In genomic region chr2:25546852-25547251, GRCh38 we compare ENCODE assay signal across 40 cellular contexts.
"Had no signal": no experiment of that assay in that cellular context is flagged by ENCODE, and none has a peak within 500 bp of the region (broad histone marks: within the 10 kb centered on the region; RNA-seq: fewer than 3 reads in every experiment).

No MANE protein-coding gene starts in this region.

- H3K4me1 ChIP-seq: ascending aorta, body of pancreas, breast epithelium had no signal

- H3K27ac Mint-ChIP-seq: activated naive CD4-positive, alpha-beta T cell treated with anti-CD3 and anti-CD28 coated beads for 36 hours; activated naive CD4-positive, alpha-beta T cell treated with anti-CD3 and anti-CD28 coated beads, Interleukin-2, amount 10 ng/mL, durations not matched to agents 7 days and 5 days; activated naive CD4-positive, alpha-beta T cell treated with anti-CD3 and anti-CD28 coated beads, Interleukin-2, amount 50 U/mL, for 24 hours; activated naive CD4-positive, alpha-beta T cell treated with anti-CD3 and anti-CD28 coated beads, Interleukin-2, amount 50 U/mL, for 72 hours; activated naive CD8-positive, alpha-beta T cell; activated naive CD8-positive, alpha-beta T cell treated with anti-CD3 and anti-CD28 coated beads for 36 hours; activated naive CD8-positive, alpha-beta T cell treated with anti-CD3 and anti-CD28 coated beads, Interleukin-2, amount 10 ng/mL, durations not matched to agents 7 days and 5 days; activated naive CD8-positive, alpha-beta T cell treated with anti-CD3 and anti-CD28 coated beads, Interleukin-2, amount 50 U/mL, for 24 hours; activated T-cell treated with anti-CD3 and anti-CD28 coated beads, Interleukin-2, amount 50 U/mL, for 72 hours; activated T-helper 1 cell treated with anti-CD3 and anti-CD28 coated beads, Interleukin-12 subunit alpha, Interleukin-12 subunit beta, Interleukin-2, Interleukin-4 antibody, amounts not matched to agents 30 ng/mL and 10 ng/mL and 1 ng/mL, durations not matched to agents 14 hours and 24 hours and 36 hours; activated T-helper 17 cell treated with anti-CD3 and anti-CD28 coated beads, Interleukin-2, amount 50 U/mL, for 72 hours; activated T-helper 2 cell treated with anti-CD3 and anti-CD28 coated beads, Interferon-gamma antibody, Interleukin-2, Interleukin-4, amounts not matched to agents 10 μg/mL and 5 μg/mL and 100 μg/mL, durations not matched to agents 14 hours and 24 hours and 36 hours; brain had no signal

- H3K27me3 ChIP-seq: adrenal gland, ascending aorta, body of pancreas, brain microvascular endothelial cell, breast epithelium, cardiac muscle cell had no signal

- ATAC-seq: activated naive CD4-positive, alpha-beta T cell treated with anti-CD3 and anti-CD28 coated beads, Interleukin-2, amount 50 U/mL, for 72 hours; activated naive CD8-positive, alpha-beta T cell treated with anti-CD3 and anti-CD28 coated beads, Interleukin-2, amount 50 U/mL, for 24 hours; activated T-cell treated with anti-CD3 and anti-CD28 coated beads, Interleukin-2, amount 50 U/mL, for 4 hours; activated T-cell treated with anti-CD3 and anti-CD28 coated beads, Interleukin-2, amount 50 U/mL, for 72 hours; activated T-helper 17 cell treated with anti-CD3 and anti-CD28 coated beads, Interleukin-2, amount 50 U/mL, for 72 hours; body of pancreas had no signal

- FAIRE-seq: astrocyte, bronchial epithelial cell had no signal

- H3K4me1 Mint-ChIP-seq: activated naive CD4-positive, alpha-beta T cell treated with anti-CD3 and anti-CD28 coated beads, Interleukin-2, amount 10 ng/mL, durations not matched to agents 7 days and 5 days; activated naive CD4-positive, alpha-beta T cell treated with anti-CD3 and anti-CD28 coated beads, Interleukin-2, amount 50 U/mL, for 24 hours; activated naive CD8-positive, alpha-beta T cell treated with anti-CD3 and anti-CD28 coated beads for 36 hours; brain; central memory CD8-positive, alpha-beta T cell had no signal

- H3K9me3 ChIP-seq: adrenal gland, ascending aorta, body of pancreas, breast epithelium had no signal

- H3K36me3 Mint-ChIP-seq: activated naive CD4-positive, alpha-beta T cell treated with anti-CD3 and anti-CD28 coated beads, Interleukin-2, amount 50 U/mL, for 72 hours; activated naive CD8-positive, alpha-beta T cell treated with anti-CD3 and anti-CD28 coated beads for 36 hours had no signal

- H3K27me3 Mint-ChIP-seq: activated naive CD4-positive, alpha-beta T cell treated with anti-CD3 and anti-CD28 coated beads, Interleukin-2, amount 10 ng/mL, durations not matched to agents 7 days and 5 days; activated naive CD4-positive, alpha-beta T cell treated with anti-CD3 and anti-CD28 coated beads, Interleukin-2, amount 50 U/mL, for 24 hours; activated naive CD8-positive, alpha-beta T cell; activated naive CD8-positive, alpha-beta T cell treated with anti-CD3 and anti-CD28 coated beads for 36 hours; activated naive CD8-positive, alpha-beta T cell treated with anti-CD3 and anti-CD28 coated beads, Interleukin-2, amount 10 ng/mL, durations not matched to agents 7 days and 5 days; activated naive CD8-positive, alpha-beta T cell treated with anti-CD3 and anti-CD28 coated beads, Interleukin-2, amount 50 U/mL, for 24 hours; activated T-cell treated with anti-CD3 and anti-CD28 coated beads, Interleukin-2, amount 50 U/mL, for 24 hours; activated T-helper 17 cell treated with anti-CD3 and anti-CD28 coated beads, Interleukin-2, amount 50 U/mL, for 72 hours; brain; central memory CD8-positive, alpha-beta T cell had no signal

- DNase-seq: activated effector memory CD4-positive, alpha-beta T cell treated with anti-CD3 and anti-CD28 coated beads, Interleukin-2, amount 50 U/mL, for 16 hours; activated effector memory CD4-positive, alpha-beta T cell treated with Interleukin-2 at 50 U/mL for 16 hours; activated gamma-delta T cell; activated gamma-delta T cell treated with Interleukin-2 at 50 U/mL for 16 hours; activated naive CD4-positive, alpha-beta T cell; activated naive CD4-positive, alpha-beta T cell treated with anti-CD3 and anti-CD28 coated beads for 36 hours; activated naive CD4-positive, alpha-beta T cell treated with anti-CD3 and anti-CD28 coated beads, Interleukin-2, amount 10 ng/mL, durations not matched to agents 7 days and 5 days; activated naive CD4-positive, alpha-beta T cell treated with anti-CD3 and anti-CD28 coated beads, Interleukin-2, amount 50 U/mL, for 16 hours; activated naive CD4-positive, alpha-beta T cell treated with Interleukin-2 at 50 U/mL for 16 hours; activated naive CD8-positive, alpha-beta T cell treated with anti-CD3 and anti-CD28 coated beads for 36 hours; activated naive CD8-positive, alpha-beta T cell treated with anti-CD3 and anti-CD28 coated beads, Interleukin-2, amount 10 ng/mL, durations not matched to agents 7 days and 5 days; activated naive CD8-positive, alpha-beta T cell treated with anti-CD3 and anti-CD28 coated beads, Interleukin-2, amount 50 U/mL, for 24 hours; activated T-cell treated with anti-CD3 and anti-CD28 coated beads, Interleukin-2, amount 50 U/mL, for 1 hour; activated T-cell treated with anti-CD3 and anti-CD28 coated beads, Interleukin-2, amount 50 U/mL, for 24 hours; activated T-cell treated with anti-CD3 and anti-CD28 coated beads, Interleukin-2, amount 50 U/mL, for 4 hours; activated T-cell treated with anti-CD3 and anti-CD28 coated beads, Interleukin-2, amount 50 U/mL, for 48 hours; activated T-cell treated with anti-CD3 and anti-CD28 coated beads, Interleukin-2, amount 50 U/mL, for 72 hours; adrenal gland; amniotic stem cell; amygdala; anterior cingulate cortex; aorta; body of pancreas; brain microvascular endothelial cell; caudate nucleus; central memory CD4-positive, alpha-beta T cell; cerebellar nuclear complex had no signal

- H3K27ac ChIP-seq: adrenal gland, ascending aorta, body of pancreas, brain microvascular endothelial cell, breast epithelium, cardiac muscle cell had no signal

- H3K36me3 ChIP-seq: adrenal gland, ascending aorta, brain microvascular endothelial cell, breast epithelium, cardiac muscle cell had no signal

- H3K4me3 ChIP-seq: adrenal gland, ascending aorta, body of pancreas, breast epithelium, cardiac muscle cell had no signal

- H3K9me3 Mint-ChIP-seq: activated naive CD4-positive, alpha-beta T cell treated with anti-CD3 and anti-CD28 coated beads for 36 hours; activated naive CD4-positive, alpha-beta T cell treated with anti-CD3 and anti-CD28 coated beads, Interleukin-2, amount 10 ng/mL, durations not matched to agents 7 days and 5 days; activated naive CD4-positive, alpha-beta T cell treated with anti-CD3 and anti-CD28 coated beads, Interleukin-2, amount 50 U/mL, for 24 hours; activated naive CD4-positive, alpha-beta T cell treated with anti-CD3 and anti-CD28 coated beads, Interleukin-2, amount 50 U/mL, for 72 hours; activated naive CD8-positive, alpha-beta T cell treated with anti-CD3 and anti-CD28 coated beads for 36 hours; activated naive CD8-positive, alpha-beta T cell treated with anti-CD3 and anti-CD28 coated beads, Interleukin-2, amount 10 ng/mL, durations not matched to agents 7 days and 5 days; activated naive CD8-positive, alpha-beta T cell treated with anti-CD3 and anti-CD28 coated beads, Interleukin-2, amount 50 U/mL, for 24 hours; activated T-cell treated with anti-CD3 and anti-CD28 coated beads, Interleukin-2, amount 50 U/mL, for 24 hours; activated T-cell treated with anti-CD3 and anti-CD28 coated beads, Interleukin-2, amount 50 U/mL, for 4 hours; activated T-cell treated with anti-CD3 and anti-CD28 coated beads, Interleukin-2, amount 50 U/mL, for 72 hours; activated T-helper 1 cell treated with anti-CD3 and anti-CD28 coated beads, Interleukin-12 subunit alpha, Interleukin-12 subunit beta, Interleukin-2, Interleukin-4 antibody, amounts not matched to agents 30 ng/mL and 10 ng/mL and 1 ng/mL, durations not matched to agents 14 hours and 24 hours and 36 hours; activated T-helper 17 cell treated with anti-CD3 and anti-CD28 coated beads, Interleukin-2, amount 50 U/mL, for 72 hours; activated T-helper 2 cell treated with anti-CD3 and anti-CD28 coated beads, Interferon-gamma antibody, Interleukin-2, Interleukin-4, amounts not matched to agents 10 μg/mL and 5 μg/mL and 100 μg/mL, durations not matched to agents 14 hours and 24 hours and 36 hours; brain; central memory CD8-positive, alpha-beta T cell had no signal

- H3K4me3 Mint-ChIP-seq: activated naive CD4-positive, alpha-beta T cell treated with anti-CD3 and anti-CD28 coated beads for 36 hours; activated naive CD4-positive, alpha-beta T cell treated with anti-CD3 and anti-CD28 coated beads, Interleukin-2, amount 10 ng/mL, durations not matched to agents 7 days and 5 days; activated naive CD4-positive, alpha-beta T cell treated with anti-CD3 and anti-CD28 coated beads, Interleukin-2, amount 50 U/mL, for 24 hours; activated naive CD8-positive, alpha-beta T cell; activated naive CD8-positive, alpha-beta T cell treated with anti-CD3 and anti-CD28 coated beads for 36 hours; activated naive CD8-positive, alpha-beta T cell treated with anti-CD3 and anti-CD28 coated beads, Interleukin-2, amount 10 ng/mL, durations not matched to agents 7 days and 5 days; activated naive CD8-positive, alpha-beta T cell treated with anti-CD3 and anti-CD28 coated beads, Interleukin-2, amount 50 U/mL, for 24 hours; activated T-cell treated with anti-CD3 and anti-CD28 coated beads, Interleukin-2, amount 50 U/mL, for 24 hours; activated T-cell treated with anti-CD3 and anti-CD28 coated beads, Interleukin-2, amount 50 U/mL, for 4 hours; activated T-cell treated with anti-CD3 and anti-CD28 coated beads, Interleukin-2, amount 50 U/mL, for 72 hours; activated T-helper 1 cell treated with anti-CD3 and anti-CD28 coated beads, Interleukin-12 subunit alpha, Interleukin-12 subunit beta, Interleukin-2, Interleukin-4 antibody, amounts not matched to agents 30 ng/mL and 10 ng/mL and 1 ng/mL, durations not matched to agents 14 hours and 24 hours and 36 hours; activated T-helper 17 cell treated with anti-CD3 and anti-CD28 coated beads, Interleukin-2, amount 50 U/mL, for 72 hours; brain; central memory CD8-positive, alpha-beta T cell had no signal
